ENCODE assay signal across 24 cellular contexts in genomic region chr11:125525303-125525702, GRCh38. TPM values are rescaled to one million over a fixed set of nuclear protein-coding genes. Genes with fewer than 3 reads are reported as not detected.
DNase-seq lines count a peak whose midpoint lies in the region; ATAC-seq and TF ChIP-seq lines count a peak whose summit lies in the region.
"Had no signal": no experiment of that assay in that cellular context is flagged by ENCODE, and none has a peak within 500 bp of the region (broad histone marks: within the 10 kb centered on the region; RNA-seq: fewer than 3 reads in every experiment).

No MANE protein-coding gene starts in this region.

- H3K4me3 Mint-ChIP-seq in activated naive CD8-positive, alpha-beta T cell treated with anti-CD3 and anti-CD28 coated beads for 36 hours = no peak overlapping the region
- H3K4me3 Mint-ChIP-seq in activated naive CD8-positive, alpha-beta T cell treated with anti-CD3 and anti-CD28 coated beads, Interleukin-2, amount 50 U/mL, for 24 hours = no peak overlapping the region
- H3K4me3 Mint-ChIP-seq in neural progenitor cell (no peak overlapping the region), osteocyte (ENCODE audit: unreplicated experiment) (no peak overlapping the region)
- H3K4me3 Mint-ChIP-seq: CD14-positive monocyte; CD4-positive, alpha-beta memory T cell; CD4-positive, CD25-positive, alpha-beta regulatory T cell; CD8-positive, alpha-beta memory T cell had no signal

- peak overlapping the region; percentile 29 for H3K27ac Mint-ChIP-seq in activated naive CD8-positive, alpha-beta T cell treated with anti-CD3 and anti-CD28 coated beads for 36 hours
- no peak overlapping the region for H3K27ac Mint-ChIP-seq in activated naive CD8-positive, alpha-beta T cell treated with anti-CD3 and anti-CD28 coated beads, Interleukin-2, amount 50 U/mL, for 24 hours
- H3K27ac Mint-ChIP-seq in neural progenitor cell (peak overlapping the region; percentile 59), osteocyte (ENCODE audit: unreplicated experiment) (no peak overlapping the region)
- H3K27ac Mint-ChIP-seq: CD14-positive monocyte; CD4-positive, CD25-positive, alpha-beta regulatory T cell had no signal

- H3K27me3 Mint-ChIP-seq in activated naive CD8-positive, alpha-beta T cell treated with anti-CD3 and anti-CD28 coated beads for 36 hours = no peaks in the 10 kb centered on the region
- peaks cover 2% of the 10 kb centered on the region for H3K27me3 Mint-ChIP-seq in activated naive CD8-positive, alpha-beta T cell treated with anti-CD3 and anti-CD28 coated beads, Interleukin-2, amount 50 U/mL, for 24 hours
- H3K27me3 Mint-ChIP-seq in neural progenitor cell (ENCODE audit: insufficient read depth, low read depth) (peaks cover 5% of the 10 kb centered on the region), osteocyte (ENCODE audit: unreplicated experiment) (peaks cover 23% of the 10 kb centered on the region)
- H3K27me3 Mint-ChIP-seq: CD8-positive, alpha-beta memory T cell had no signal

- in situ Hi-C loops in KBM-7 (cut with MboI; ENCODE audit: low pct_unique_long_range_greater_than_20kb, low sequenced_read_pairs) = no loop called here

- no peaks in the 10 kb centered on the region for H3K4me1 Mint-ChIP-seq in activated naive CD8-positive, alpha-beta T cell treated with anti-CD3 and anti-CD28 coated beads for 36 hours
- peaks cover 2% of the 10 kb centered on the region for H3K4me1 Mint-ChIP-seq in activated naive CD8-positive, alpha-beta T cell treated with anti-CD3 and anti-CD28 coated beads, Interleukin-2, amount 50 U/mL, for 24 hours
- peaks cover 3% of the 10 kb centered on the region for H3K4me1 Mint-ChIP-seq in neural progenitor cell
- H3K4me1 Mint-ChIP-seq in osteocyte (ENCODE audit: unreplicated experiment) = no peaks in the 10 kb centered on the region
- H3K4me1 Mint-ChIP-seq: CD14-positive monocyte had no signal

- H3K27ac ChIP-seq in neural progenitor cell (no peak overlapping the region), uterus (no peak overlapping the region)
- H3K27ac ChIP-seq: BLaER1 had no signal

- DNase-seq in activated naive CD8-positive, alpha-beta T cell treated with anti-CD3 and anti-CD28 coated beads for 36 hours = no peak
- no peak for DNase-seq in activated naive CD8-positive, alpha-beta T cell treated with anti-CD3 and anti-CD28 coated beads, Interleukin-2, amount 50 U/mL, for 24 hours
- DNase-seq in KBM-7 (peak; percentile 14), neural progenitor cell (ENCODE audit: low spot score) (no peak), uterus (no peak), osteocyte (ENCODE audit: extremely low spot score, unreplicated experiment) (no peak)
- DNase-seq: 8988T; ACHN; BE2C; C1 segment of cervical spinal cord; CD4-positive, alpha-beta memory T cell; CD4-positive, CD25-positive, alpha-beta regulatory T cell; CD8-positive, alpha-beta memory T cell; COR-L47; DMS 273 treated with DMSO at 0.1 percent for 48 hours; DMS153; DMS53; DMS79; DND-41; EL; GDM1 had no signal

- H3K36me3 ChIP-seq in neural progenitor cell = no peaks in the 10 kb centered on the region
- H3K36me3 ChIP-seq in uterus = no peaks in the 10 kb centered on the region
- H3K36me3 ChIP-seq: BE2C, BLaER1 had no signal

- no peak overlapping the region for H2AFZ ChIP-seq in neural progenitor cell (replicated peaks)

- H3K27me3 ChIP-seq in neural progenitor cell (no peaks in the 10 kb centered on the region), uterus (no peaks in the 10 kb centered on the region)
- H3K27me3 ChIP-seq: BLaER1 had no signal

- H3K4me2 ChIP-seq in neural progenitor cell = no peak overlapping the region
- H3K4me2 ChIP-seq: BLaER1 had no signal

- peaks cover 5% of the 10 kb centered on the region for H3K36me3 Mint-ChIP-seq in activated naive CD8-positive, alpha-beta T cell treated with anti-CD3 and anti-CD28 coated beads for 36 hours
- H3K36me3 Mint-ChIP-seq in activated naive CD8-positive, alpha-beta T cell treated with anti-CD3 and anti-CD28 coated beads, Interleukin-2, amount 50 U/mL, for 24 hours (ENCODE audit: low read depth) = peaks cover 2% of the 10 kb centered on the region
- H3K36me3 Mint-ChIP-seq in neural progenitor cell (no peaks in the 10 kb centered on the region), osteocyte (ENCODE audit: unreplicated experiment) (no peaks in the 10 kb centered on the region)
- H3K36me3 Mint-ChIP-seq: CD14-positive monocyte; CD4-positive, alpha-beta memory T cell; CD4-positive, CD25-positive, alpha-beta regulatory T cell had no signal

- no peak overlapping the region for H3K9ac ChIP-seq in neural progenitor cell
- H3K9ac ChIP-seq: BLaER1 had no signal

- H3K9me3 ChIP-seq in neural progenitor cell (ENCODE audit: low read depth) (no peaks in the 10 kb centered on the region), uterus (no peaks in the 10 kb centered on the region)
- H3K9me3 ChIP-seq: BE2C had no signal

- H3K4me1 ChIP-seq in neural progenitor cell (no peaks in the 10 kb centered on the region), uterus (no peaks in the 10 kb centered on the region)
- H3K4me1 ChIP-seq: BE2C, BLaER1 had no signal

- no peak for TF ChIP-seq CTCF in neural progenitor cell (IDR thresholded peaks at IDR 0.05)
- TF ChIP-seq CTCF in uterus (IDR thresholded peaks at IDR 0.05) = no peak
- no peak for TF ChIP-seq CTCF in osteocyte (IDR thresholded peaks at IDR 0.05)

- no peaks in the 10 kb centered on the region for H3F3A ChIP-seq in neural progenitor cell (ENCODE audit: low read depth)

- no peaks in the 10 kb centered on the region for H4K20me1 ChIP-seq in neural progenitor cell (ENCODE audit: low read depth)
- H4K20me1 ChIP-seq: BLaER1 had no signal

- TF ChIP-seq POLR2A in uterus (IDR thresholded peaks at IDR 0.05) = no peak

- no peaks in the 10 kb centered on the region for H3K79me2 ChIP-seq in neural progenitor cell (ENCODE audit: low read depth)

- intact Hi-C loops in uterus (cut with DNase I; ENCODE audit: low total_unique reads) = loop anchor here (10.0 kb wide), 1 partner anchor 329 kb away; no protein-coding TSS in a partner anchor

- no peak for ATAC-seq in activated naive CD8-positive, alpha-beta T cell treated with anti-CD3 and anti-CD28 coated beads, Interleukin-2, amount 50 U/mL, for 24 hours
- ATAC-seq: GM12878 had no signal

- H3K9me3 Mint-ChIP-seq in activated naive CD8-positive, alpha-beta T cell treated with anti-CD3 and anti-CD28 coated beads for 36 hours = peaks cover 7% of the 10 kb centered on the region
- peaks cover 16% of the 10 kb centered on the region for H3K9me3 Mint-ChIP-seq in activated naive CD8-positive, alpha-beta T cell treated with anti-CD3 and anti-CD28 coated beads, Interleukin-2, amount 50 U/mL, for 24 hours
- peaks cover 9% of the 10 kb centered on the region for H3K9me3 Mint-ChIP-seq in neural progenitor cell
- H3K9me3 Mint-ChIP-seq in osteocyte (ENCODE audit: unreplicated experiment) = no peaks in the 10 kb centered on the region

- no peak overlapping the region for H3K4me3 ChIP-seq in neural progenitor cell
- no peak overlapping the region for H3K4me3 ChIP-seq in uterus
- H3K4me3 ChIP-seq: BLaER1, GM12878 had no signal

RNA-seq across cellular contexts. Expression of gene FEZ1, which starts 29.2 kb away (rescaled TPM):
- total RNA-seq in activated naive CD8-positive, alpha-beta T cell treated with anti-CD3 and anti-CD28 coated beads for 36 hours = 1 to 10 TPM; 3.0 to 4.7 TPM
- 187 and 197 TPM in 2 replicates for total RNA-seq in neural progenitor cell (ENCODE audit: low replicate concordance)
- total RNA-seq in uterus = 100 to 1,000 TPM in 1 of 4 donors, 10 to 100 TPM in 3; 27.8 to 126 (median 43.1) TPM
- total RNA-seq in osteocyte = 35.4 and 35.7 TPM in 2 replicates

RNA-seq across cellular contexts. Expression of gene EI24, which starts 44.0 kb away (rescaled TPM):
- total RNA-seq in activated naive CD8-positive, alpha-beta T cell treated with anti-CD3 and anti-CD28 coated beads for 36 hours = 10 to 100 TPM; 71.4 to 72.5 TPM
- 99.8 and 103 TPM in 2 replicates for total RNA-seq in neural progenitor cell (ENCODE audit: low replicate concordance)
- 10 to 100 TPM; 22.3 to 77.4 (median 69.2) TPM for total RNA-seq in uterus
- total RNA-seq in osteocyte = 83.6 and 90.7 TPM in 2 replicates

Comparison
In these comparisons a context has a peak if more than half of its experiments do, and no peak if none do; other contexts are left out.
1. H3K27ac Mint-ChIP-seq: peak in activated naive CD8-positive, alpha-beta T cell treated with anti-CD3 and anti-CD28 coated beads for 36 hours (single experiment) and neural progenitor cell (single experiment); none in activated naive CD8-positive, alpha-beta T cell treated with anti-CD3 and anti-CD28 coated beads, Interleukin-2, amount 50 U/mL, for 24 hours (single experiment) and osteocyte (single experiment).